In genomic region chr11:19162946-19163345, GRCh38 we compare ENCODE assay signal across 28 cellular contexts. TPM values are rescaled to one million over a fixed set of nuclear protein-coding genes. Genes with fewer than 3 reads are reported as not detected.
"Had no signal": no experiment of that assay in that cellular context is flagged by ENCODE, and none has a peak within 500 bp of the region (broad histone marks: within the 10 kb centered on the region; RNA-seq: fewer than 3 reads in every experiment).

No MANE protein-coding gene starts in this region.

- H3K4me3 ChIP-seq: adrenal gland, body of pancreas, breast epithelium, MG63 had no signal

- ATAC-seq: activated naive CD4-positive, alpha-beta T cell treated with anti-CD3 and anti-CD28 coated beads, Interleukin-2, amount 50 U/mL, for 72 hours; body of pancreas had no signal

- DNase-seq: activated CD4-positive, alpha-beta memory T cell treated with anti-CD3 and anti-CD28 coated beads for 36 hours; activated CD4-positive, alpha-beta T cell treated with anti-CD3 and anti-CD28 coated beads, Interleukin-2, amount 50 U/mL, for 1 hour; activated gamma-delta T cell treated with Interleukin-2 at 50 U/mL for 16 hours; activated naive CD4-positive, alpha-beta T cell treated with anti-CD3 and anti-CD28 coated beads for 36 hours; activated T-cell treated with anti-CD3 and anti-CD28 coated beads, Interleukin-2, amount 50 U/mL, for 1 hour; adrenal gland; body of pancreas; Karpas-422; KBM-7; MG63; NCI-H1048; NCI-H1105 treated with DMSO at 0.1 percent for 48 hours; NCI-H1436; NCI-H1694; NCI-H1930; NCI-H2081 treated with DMSO at 0.1 percent for 48 hours; NCI-H226; NCI-H446 treated with DMSO at 0.1 percent for 48 hours; NCI-H524 treated with DMSO at 0.1 percent for 48 hours; Right ventricle myocardium superior; SW 1271; T-helper 1 cell; T-helper 2 cell; T-helper 9 cell had no signal

- FAIRE-seq: astrocyte had no signal

RNA-seq across cellular contexts. Expression of gene CSRP3, which starts 38.8 kb away (rescaled TPM):
- total RNA-seq: activated CD4-positive, alpha-beta memory T cell treated with anti-CD3 and anti-CD28 coated beads for 36 hours; activated naive CD4-positive, alpha-beta T cell treated with anti-CD3 and anti-CD28 coated beads for 36 hours; activated naive CD4-positive, alpha-beta T cell treated with anti-CD3 and anti-CD28 coated beads, Interleukin-2, amount 50 U/mL, for 72 hours; adrenal gland; body of pancreas; breast epithelium; OCI-LY7 had no signal
